ENCODE assay signal across 11 cellular contexts in the genomic region with DNA sequence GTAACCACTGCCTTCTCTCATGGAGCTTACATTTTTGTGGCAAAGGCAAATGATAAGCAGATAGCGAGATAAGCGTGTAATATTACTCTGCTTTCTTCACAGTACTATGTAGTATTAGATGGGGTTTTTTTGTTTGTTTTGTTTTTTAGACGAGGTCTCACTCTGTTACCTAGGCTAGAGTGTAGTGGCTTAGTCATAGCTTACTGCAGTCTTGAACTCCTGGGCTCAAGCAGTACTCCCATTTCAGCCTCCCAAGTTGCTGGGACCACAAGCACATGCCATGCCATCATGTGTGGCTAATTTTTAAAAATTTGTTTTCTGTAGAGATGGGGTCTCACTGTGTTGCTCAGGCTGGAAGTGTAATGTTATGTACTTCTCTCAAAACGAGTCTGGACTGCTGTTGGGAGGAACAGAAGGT. TPM values are rescaled to one million over a fixed set of nuclear protein-coding genes. Genes with fewer than 3 reads are reported as not detected.
DNase-seq lines count a peak whose midpoint lies in the region; ATAC-seq and TF ChIP-seq lines count a peak whose summit lies in the region.
"Had no signal": no experiment of that assay in that cellular context is flagged by ENCODE, and none has a peak within 500 bp of the region (broad histone marks: within the 10 kb centered on the region; RNA-seq: fewer than 3 reads in every experiment).

No MANE protein-coding gene starts in this region.

- no peaks in the 10 kb centered on the region for H3K27me3 Mint-ChIP-seq in activated naive CD8-positive, alpha-beta T cell
- no peaks in the 10 kb centered on the region for H3K27me3 Mint-ChIP-seq in natural killer cell treated with Interleukin-12 subunit alpha and Interleukin-12 subunit beta and Interleukin-15 and Interleukin-18, amount 100 ng/mL, for 72 hours

- H3K4me2 ChIP-seq in DND-41 (ENCODE audit: insufficient read depth, low read length) (peak overlapping the region; percentile 13; the same call in 1 of the 2 replicates), mesendoderm (ENCODE audit: low read length) (no peak overlapping the region)

- peak; percentile 34; the same call in 2 of the 3 replicates for ATAC-seq in DND-41 (ENCODE audit: insufficient read depth, low read depth)
- ATAC-seq in natural killer cell treated with Interleukin-12 subunit alpha and Interleukin-12 subunit beta and Interleukin-15 and Interleukin-18, amount 100 ng/mL, for 72 hours: peak; percentile 57 to 65
- ATAC-seq: mucosa of descending colon had no signal

- H3K36me3 ChIP-seq in DND-41 (ENCODE audit: insufficient read depth, low read length): peaks cover 23% of the 10 kb centered on the region
- H3K36me3 ChIP-seq in HUES48 (ENCODE audit: control insufficient read depth, insufficient read depth, low read length): no peaks in the 10 kb centered on the region
- no peaks in the 10 kb centered on the region for H3K36me3 ChIP-seq in suprapubic skin
- no peaks in the 10 kb centered on the region for H3K36me3 ChIP-seq in mesendoderm (ENCODE audit: control insufficient read depth, insufficient read depth, low read length)
- H3K36me3 ChIP-seq: adrenal gland had no signal

- H3K9ac ChIP-seq in DND-41 (ENCODE audit: low read depth, low read length) (no peak overlapping the region), HUES48 (ENCODE audit: low read depth, low read length) (0 out of 2 replicates have a peak overlapping the region, but pooled peaks have one; percentile 4), mesendoderm (ENCODE audit: low read length) (no peak overlapping the region)

- H2BK15ac ChIP-seq in mesendoderm (replicated peaks; ENCODE audit: low read depth): no peak overlapping the region

- no peak overlapping the region for H3K18ac ChIP-seq in mesendoderm (ENCODE audit: low read length)

- H2AK5ac ChIP-seq in mesendoderm (ENCODE audit: low read length): no peak overlapping the region

- H4K8ac ChIP-seq in mesendoderm (ENCODE audit: low read depth, low read length): no peak overlapping the region

- H3K27ac ChIP-seq in DND-41 (ENCODE audit: low read length) (no peak overlapping the region), HUES48 (ENCODE audit: low read depth, low read length) (no peak overlapping the region), suprapubic skin (no peak overlapping the region), mesendoderm (ENCODE audit: low read depth, low read length) (no peak overlapping the region)
- H3K27ac ChIP-seq: adrenal gland had no signal

- TF ChIP-seq EP300 in suprapubic skin (IDR thresholded peaks at IDR 0.05): no peak

- H2AFZ ChIP-seq in DND-41 (ENCODE audit: low read depth, low read length): no peak overlapping the region

- no peak for TF ChIP-seq POLR2A in suprapubic skin (IDR thresholded peaks at IDR 0.05)

- no peak overlapping the region for H2BK120ac ChIP-seq in mesendoderm (ENCODE audit: low read depth, low read length)

- H3K9me3 ChIP-seq in DND-41 (ENCODE audit: insufficient read depth, low read length, severe bottlenecking) (no peaks in the 10 kb centered on the region), HUES48 (ENCODE audit: control insufficient read depth, insufficient read depth, low read length) (no peaks in the 10 kb centered on the region), suprapubic skin (no peaks in the 10 kb centered on the region)
- H3K9me3 ChIP-seq: adrenal gland, mucosa of descending colon had no signal

- H3K27ac Mint-ChIP-seq in activated naive CD8-positive, alpha-beta T cell: peak overlapping the region; percentile 90
- H3K27ac Mint-ChIP-seq in natural killer cell treated with Interleukin-12 subunit alpha and Interleukin-12 subunit beta and Interleukin-15 and Interleukin-18, amount 100 ng/mL, for 72 hours: peak overlapping the region; percentile 75 to 80

- H3K56ac ChIP-seq in mesendoderm (ENCODE audit: low read length): no peak overlapping the region

- no peak for TF ChIP-seq CTCF in DND-41 (IDR thresholded peaks at IDR 0.05; ENCODE audit: borderline replicate concordance, extremely low read depth, low read length, poor library complexity, severe bottlenecking)
- no peak for TF ChIP-seq CTCF in suprapubic skin (IDR thresholded peaks at IDR 0.05)

- H3K27me3 ChIP-seq in DND-41 (ENCODE audit: insufficient read depth, low read length, poor library complexity) (no peaks in the 10 kb centered on the region), HUES48 (ENCODE audit: control insufficient read depth, insufficient read depth, low read length) (no peaks in the 10 kb centered on the region), suprapubic skin (no peaks in the 10 kb centered on the region), mesendoderm (ENCODE audit: insufficient read depth, low read length, poor library complexity) (no peaks in the 10 kb centered on the region)
- H3K27me3 ChIP-seq: adrenal gland had no signal

- H3K4me1 Mint-ChIP-seq in activated naive CD8-positive, alpha-beta T cell (ENCODE audit: low read depth): peaks cover 91% of the 10 kb centered on the region
- H3K4me1 Mint-ChIP-seq in natural killer cell treated with Interleukin-12 subunit alpha and Interleukin-12 subunit beta and Interleukin-15 and Interleukin-18, amount 100 ng/mL, for 72 hours (ENCODE audit: low read depth in 2 of 2): peaks cover 52 to 79% of the 10 kb centered on the region in 2 donors

- DNase-seq in DND-41 (no peak), islet precursor cell (no peak), suprapubic skin (ENCODE audit: low spot score in 2 of 2) (no peak), HuH-7.5 (ENCODE audit: low spot score) (no peak), mesendoderm (no peak)
- DNase-seq in natural killer cell treated with Interleukin-12 subunit alpha and Interleukin-12 subunit beta and Interleukin-15 and Interleukin-18, amount 100 ng/mL, for 72 hours (ENCODE audit: low spot score): no peak
- DNase-seq: adrenal gland, hippocampal formation, mucosa of descending colon had no signal

- peaks cover 78% of the 10 kb centered on the region for H4K20me1 ChIP-seq in DND-41 (ENCODE audit: insufficient read depth, low read length)

- 65% methylated on average over 4 of the region's 4 CpGs for WGBS in suprapubic skin
- WGBS in mesendoderm (ENCODE audit: extremely low coverage, insufficient coverage, low lambda C conversion rate): no CpG with 5 or more reads among the region's 4 CpGs

- H3K79me2 ChIP-seq in DND-41 (ENCODE audit: insufficient read depth, low read length): peaks cover 100% of the 10 kb centered on the region
- H3K79me2 ChIP-seq in mesendoderm (ENCODE audit: control insufficient read depth, insufficient read depth, low read length): no peaks in the 10 kb centered on the region

- H3K23ac ChIP-seq in mesendoderm (ENCODE audit: low read length): no peak overlapping the region

- H3K4me1 ChIP-seq in DND-41 (ENCODE audit: insufficient read depth, low read length) (peaks cover 69% of the 10 kb centered on the region), HUES48 (ENCODE audit: control insufficient read depth, insufficient read depth, low read length) (peaks cover 10% of the 10 kb centered on the region; the same call in 1 of the 2 replicates), suprapubic skin (peaks cover 67% of the 10 kb centered on the region), mesendoderm (ENCODE audit: control insufficient read depth, low read depth, low read length) (no peaks in the 10 kb centered on the region)

- no peaks in the 10 kb centered on the region for H3K9me3 Mint-ChIP-seq in activated naive CD8-positive, alpha-beta T cell (ENCODE audit: low read depth)
- no peaks in the 10 kb centered on the region for H3K9me3 Mint-ChIP-seq in natural killer cell treated with Interleukin-12 subunit alpha and Interleukin-12 subunit beta and Interleukin-15 and Interleukin-18, amount 100 ng/mL, for 72 hours

- peaks cover 2% of the 10 kb centered on the region for H3K36me3 Mint-ChIP-seq in activated naive CD8-positive, alpha-beta T cell
- peaks cover 5% of the 10 kb centered on the region for H3K36me3 Mint-ChIP-seq in natural killer cell treated with Interleukin-12 subunit alpha and Interleukin-12 subunit beta and Interleukin-15 and Interleukin-18, amount 100 ng/mL, for 72 hours

- peak overlapping the region; percentile 74 for H3K4me3 Mint-ChIP-seq in activated naive CD8-positive, alpha-beta T cell
- H3K4me3 Mint-ChIP-seq in natural killer cell treated with Interleukin-12 subunit alpha and Interleukin-12 subunit beta and Interleukin-15 and Interleukin-18, amount 100 ng/mL, for 72 hours: peak overlapping the region; percentile 70

- H2BK5ac ChIP-seq in mesendoderm (ENCODE audit: low read length): no peak overlapping the region

- no peak overlapping the region for H4K5ac ChIP-seq in mesendoderm (ENCODE audit: low read length)

- H3K4me3 ChIP-seq in DND-41 (ENCODE audit: low read depth in 1 of 2, low read length in 2 of 2): no peak overlapping the region
- H3K4me3 ChIP-seq in HUES48 (ENCODE audit: low read depth, low read length): no peak overlapping the region
- no peak overlapping the region for H3K4me3 ChIP-seq in suprapubic skin
- H3K4me3 ChIP-seq in mesendoderm (ENCODE audit: low read length): no peak overlapping the region
- H3K4me3 ChIP-seq: adrenal gland, mucosa of descending colon had no signal

- no peak overlapping the region for H3K4ac ChIP-seq in mesendoderm (ENCODE audit: low read depth, low read length)

- no peaks in the 10 kb centered on the region for H3K79me1 ChIP-seq in mesendoderm (ENCODE audit: low read length)

RNA-seq across cellular contexts. Expression of gene MBNL1, which starts 22.9 kb away (rescaled TPM):
- total RNA-seq in natural killer cell treated with Interleukin-12 subunit alpha and Interleukin-12 subunit beta and Interleukin-15 and Interleukin-18, amount 100 ng/mL, for 72 hours: 100 to 1,000 TPM; 353 to 509 TPM
- 100 to 1,000 TPM; 258 to 478 (median 320) TPM for total RNA-seq in suprapubic skin
- polyA plus RNA-seq in mesendoderm (2013, experiment 1 of 2): 4.1 TPM
- polyA plus RNA-seq in mesendoderm (2013, experiment 2 of 2): 4.2 TPM
